1 cellular context compared by ENCODE assay signal in genomic region chr6:32580593-32580992, GRCh38.
TF ChIP-seq lines count a peak whose summit lies in the region.

No MANE protein-coding gene starts in this region.

TF ChIP-seq in GM12878, 131 proteins besides CTCF, POLR2A, EP300 and RAD21:
- TF ChIP-seq PAX8 (IDR thresholded peaks at IDR 0.05) (no peak), SMAD1 (IDR thresholded peaks at IDR 0.05; ENCODE audit: low read depth, partially characterized antibody) (no peak), LARP7 (IDR thresholded peaks at IDR 0.05) (no peak), ESRRA (IDR thresholded peaks at IDR 0.05; ENCODE audit: low read length) (no peak), GATAD2B (conservative IDR thresholded peaks at IDR 0.05; ENCODE audit: low read depth) (no peak)
